8 cellular contexts compared by ENCODE assay signal in the genomic region with DNA sequence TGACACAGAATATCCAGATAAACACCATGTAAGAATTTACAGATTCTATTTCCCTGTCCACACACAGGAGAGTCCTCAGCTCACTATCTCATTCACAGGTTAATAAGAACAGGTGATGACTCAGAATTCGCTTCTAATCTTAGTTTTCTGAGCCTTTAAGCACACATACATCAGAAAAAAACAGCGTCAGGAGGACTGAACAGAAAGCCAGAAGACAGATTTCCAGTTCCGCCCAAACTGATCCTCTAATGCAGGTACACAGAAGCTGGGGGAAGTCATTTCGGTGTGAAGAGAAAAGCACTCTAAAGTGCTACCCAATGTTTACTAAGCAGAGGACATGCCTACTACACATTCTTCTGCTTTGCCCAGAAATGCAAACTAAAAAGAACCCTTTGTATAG. TPM values are rescaled to one million over a fixed set of nuclear protein-coding genes. Genes with fewer than 3 reads are reported as not detected.
A peak's percentile ranks its signal among the peaks of the same experiment; 100 is the strongest.
DNase-seq lines count a peak whose midpoint lies in the region; ATAC-seq and TF ChIP-seq lines count a peak whose summit lies in the region.

No MANE protein-coding gene starts in this region.

- no peak overlapping the region for H3K27ac ChIP-seq in gastroesophageal sphincter
- H3K27ac ChIP-seq in spleen, result peak overlapping the region in 7 of 8 donors; percentile 96 to 99 (median 99)

- H3K4me3 Mint-ChIP-seq in activated T-cell treated with anti-CD3 and anti-CD28 coated beads, Interleukin-2, amount 50 U/mL, for 4 hours, result peak overlapping the region; percentile 96
- H3K4me3 Mint-ChIP-seq in T-helper 2 cell treated with Interferon-gamma antibody and Interleukin-4, amounts not matched to agents 5 μg/mL and 100 μg/mL, for 36 hours, result peak overlapping the region; percentile 96

- H3K27me3 Mint-ChIP-seq in activated T-cell treated with anti-CD3 and anti-CD28 coated beads, Interleukin-2, amount 50 U/mL, for 4 hours (ENCODE audit: low read depth), result no peaks in the 10 kb centered on the region
- no peaks in the 10 kb centered on the region for H3K27me3 Mint-ChIP-seq in T-helper 2 cell treated with Interferon-gamma antibody and Interleukin-4, amounts not matched to agents 5 μg/mL and 100 μg/mL, for 36 hours (ENCODE audit: low read depth)

- peaks cover 57% of the 10 kb centered on the region for H3K4me1 Mint-ChIP-seq in activated T-cell treated with anti-CD3 and anti-CD28 coated beads, Interleukin-2, amount 50 U/mL, for 4 hours (ENCODE audit: low read depth)
- peaks cover 51% of the 10 kb centered on the region for H3K4me1 Mint-ChIP-seq in T-helper 2 cell treated with Interferon-gamma antibody and Interleukin-4, amounts not matched to agents 5 μg/mL and 100 μg/mL, for 36 hours (ENCODE audit: low read depth)

- H3K9me3 ChIP-seq in gastroesophageal sphincter (no peaks in the 10 kb centered on the region), spleen (no peaks in the 10 kb centered on the region)

- intact Hi-C loops in spleen (cut with DNase I; ENCODE audit: low total_unique reads), result loop anchor here (5.0 to 10.0 kb wide), 2 partner anchors 52 to 154 kb away; no protein-coding TSS in a partner anchor

- WGBS in gastroesophageal sphincter (ENCODE audit: low coverage in 1 of 2), 2 donors, result 62 to 73% methylated on average over 3 to 4 of the region's 4 CpGs
- 40 to 63% (median 51%) methylated on average over 4 of the region's 4 CpGs for WGBS in spleen, 5 donors

- H3K4me3 ChIP-seq in gastroesophageal sphincter (peak overlapping the region; percentile 67 to 95), spleen (peak overlapping the region; percentile 62 to 76 (median 72))

- no peaks in the 10 kb centered on the region for H3K36me3 ChIP-seq in gastroesophageal sphincter
- H3K36me3 ChIP-seq in spleen, result no peaks in the 10 kb centered on the region

- H3K27me3 ChIP-seq in gastroesophageal sphincter, result no peaks in the 10 kb centered on the region
- H3K27me3 ChIP-seq in spleen (replicated peaks in 1 of 7), result peaks cover 0 to 5% (median 0%) of the 10 kb centered on the region in 7 donors

- peak overlapping the region; percentile 95 for H3K27ac Mint-ChIP-seq in T-helper 2 cell treated with Interferon-gamma antibody and Interleukin-4, amounts not matched to agents 5 μg/mL and 100 μg/mL, for 36 hours

- no peak for DNase-seq in activated T-cell treated with anti-CD3 and anti-CD28 coated beads, Interleukin-2, amount 50 U/mL, for 4 hours
- DNase-seq in activated T-cell treated with anti-CD3 and anti-CD28 coated beads, Interleukin-2, amount 50 U/mL, for 1 hour, result no peak
- peak; percentile 16 for DNase-seq in T-helper 2 cell treated with Interferon-gamma antibody and Interleukin-4, amounts not matched to agents 5 μg/mL and 100 μg/mL, for 36 hours (ENCODE audit: low spot score)
- DNase-seq in spleen (no peak), NCI-H2227 treated with DMSO at 0.1 percent for 48 hours (lab: John Stamatoyannopoulos, UW) (no peak), DMS114 treated with DMSO at 0.1 percent for 48 hours (lab: John Stamatoyannopoulos, UW; ENCODE audit: unreplicated experiment) (no peak)
- no peak for DNase-seq in activated effector memory CD4-positive, alpha-beta T cell treated with Interleukin-2 at 50 U/mL for 16 hours

- TF ChIP-seq EP300 in gastroesophageal sphincter (IDR thresholded peaks at IDR 0.05), result no peak

- no peak for TF ChIP-seq CTCF in gastroesophageal sphincter (IDR thresholded peaks at IDR 0.05)
- no peak for TF ChIP-seq CTCF in spleen (IDR thresholded peaks at IDR 0.05 in 8 of 11, conservative IDR thresholded peaks at IDR 0.05 in 3 of 11)

- ATAC-seq in activated T-cell treated with anti-CD3 and anti-CD28 coated beads, Interleukin-2, amount 50 U/mL, for 4 hours, result peak; percentile 8 to 14
- ATAC-seq in gastroesophageal sphincter, result no peak

- H3K9me3 Mint-ChIP-seq in activated T-cell treated with anti-CD3 and anti-CD28 coated beads, Interleukin-2, amount 50 U/mL, for 4 hours, result no peaks in the 10 kb centered on the region
- no peaks in the 10 kb centered on the region for H3K9me3 Mint-ChIP-seq in T-helper 2 cell treated with Interferon-gamma antibody and Interleukin-4, amounts not matched to agents 5 μg/mL and 100 μg/mL, for 36 hours

- TF ChIP-seq POLR2A in gastroesophageal sphincter (IDR thresholded peaks at IDR 0.05), result no peak
- no peak for TF ChIP-seq POLR2A in spleen (IDR thresholded peaks at IDR 0.05)

- peaks cover 6% of the 10 kb centered on the region for H3K36me3 Mint-ChIP-seq in activated T-cell treated with anti-CD3 and anti-CD28 coated beads, Interleukin-2, amount 50 U/mL, for 4 hours (ENCODE audit: insufficient read depth)
- H3K36me3 Mint-ChIP-seq in T-helper 2 cell treated with Interferon-gamma antibody and Interleukin-4, amounts not matched to agents 5 μg/mL and 100 μg/mL, for 36 hours (ENCODE audit: low read depth), result peaks cover 9% of the 10 kb centered on the region

- H3K4me1 ChIP-seq in gastroesophageal sphincter (peaks cover 0 to 56% (median 12%) of the 10 kb centered on the region in 3 donors), spleen (peaks cover 31 to 81% (median 72%) of the 10 kb centered on the region in 6 donors)

RNA-seq across cellular contexts. Expression of gene CEMIP2, which starts 1.6 kb away (rescaled TPM):
- total RNA-seq in activated T-cell treated with anti-CD3 and anti-CD28 coated beads, Interleukin-2, amount 50 U/mL, for 4 hours, result 10 to 100 TPM; 51.1 to 71.9 (median 66.2) TPM
- total RNA-seq in gastroesophageal sphincter (10 to 100 TPM in 3 of 4 donors, 1 to 10 TPM in 1; 8.1 to 84.5 (median 17.4) TPM), spleen (100 to 1,000 TPM in 3 of 7 donors, 10 to 100 TPM in 4; 71.8 to 175 (median 99.4) TPM)
- 10 to 100 TPM; 14.2 to 21.1 (median 15.0) TPM for polyA plus RNA-seq in spleen

Comparison
In these comparisons a context has a peak if more than half of its experiments do, and no peak if none do; other contexts are left out.
1. H3K27ac ChIP-seq: peak in spleen (7 of 8); none in gastroesophageal sphincter (0 of 4).